Comparison of ENCODE assay signal across 25 cellular contexts in genomic region chr17:57640079-57640478, GRCh38.
"Had no signal": no experiment of that assay in that cellular context is flagged by ENCODE, and none has a peak within 500 bp of the region (broad histone marks: within the 10 kb centered on the region; RNA-seq: fewer than 3 reads in every experiment).

No MANE protein-coding gene starts in this region.

- H3K27ac ChIP-seq: left ventricle myocardium inferior, neural progenitor cell, neutrophil, ovary, right atrium auricular region, right lobe of liver, thyroid gland, transverse colon, upper lobe of left lung, vagina had no signal

- H3K36me3 ChIP-seq: neural progenitor cell, neutrophil, ovary, right atrium auricular region, right lobe of liver, thyroid gland, transverse colon, upper lobe of left lung, vagina had no signal

- DNase-seq: islet precursor cell; left ventricle myocardium inferior; naive thymus-derived CD8-positive, alpha-beta T cell; occipital lobe; ovary; right lobe of liver; stimulated activated CD4-positive, alpha-beta T cell treated with anti-CD3 and anti-CD28 coated beads, Interleukin-1b, Interleukin-23, amount 100 ng/mL, for 48 hours; stimulated activated CD4-positive, alpha-beta T cell treated with anti-CD3 and anti-CD28 coated beads, Interleukin-2, amount 100 ng/mL, for 48 hours; stimulated activated CD4-positive, alpha-beta T cell treated with anti-CD3 and anti-CD28 coated beads, Interleukin-4, amount 100 ng/mL, for 4 hours; stimulated activated CD8-positive, alpha-beta memory T cell treated with anti-CD3 and anti-CD28 coated beads, Interleukin-4, amount 100 ng/mL, for 48 hours; stimulated activated naive CD4-positive, alpha-beta T cell treated with Interleukin-2 at 50 U/mL for 16 hours; stimulated activated naive CD8-positive, alpha-beta T cell treated with anti-CD3 and anti-CD28 coated beads, Interleukin-15, amount 100 ng/mL, for 72 hours; substantia nigra; thyroid gland; transverse colon; upper lobe of left lung had no signal

- H3K4me3 ChIP-seq: left ventricle myocardium inferior, lung, neural progenitor cell, ovary, right atrium auricular region, right lobe of liver, smooth muscle cell, thyroid gland, transverse colon, upper lobe of left lung, vagina had no signal

- H3K4me1 Mint-ChIP-seq: stimulated activated naive CD8-positive, alpha-beta T cell treated with anti-CD3 and anti-CD28 coated beads, Interleukin-15, amount 100 ng/mL, for 72 hours had no signal

- H3K27me3 Mint-ChIP-seq: naive thymus-derived CD8-positive, alpha-beta T cell; progenitor cell of endocrine pancreas; stimulated activated memory B cell treated with anti-CD40 and anti-IgM and Interleukin-4, amounts not matched to agents 10 μg/mL and 1 μg/mL and 100 μg/mL, for 72 hours; stimulated activated naive CD8-positive, alpha-beta T cell treated with anti-CD3 and anti-CD28 coated beads, Interleukin-15, amount 100 ng/mL, for 72 hours had no signal

- H3K27me3 ChIP-seq: neural progenitor cell, neutrophil, ovary, right atrium auricular region, right lobe of liver, thyroid gland, transverse colon, upper lobe of left lung, vagina had no signal

- H3K9me3 Mint-ChIP-seq: naive thymus-derived CD8-positive, alpha-beta T cell; nephron; neural progenitor cell; stimulated activated memory B cell treated with anti-CD40 and anti-IgM and Interleukin-4, amounts not matched to agents 10 μg/mL and 1 μg/mL and 100 μg/mL, for 72 hours; stimulated activated naive CD8-positive, alpha-beta T cell treated with anti-CD3 and anti-CD28 coated beads, Interleukin-15, amount 100 ng/mL, for 72 hours had no signal

- ATAC-seq: naive thymus-derived CD8-positive, alpha-beta T cell; right lobe of liver; stimulated activated memory B cell treated with anti-CD40 and anti-IgM and Interleukin-4, amounts not matched to agents 10 μg/mL and 1 μg/mL and 100 μg/mL, for 72 hours; stimulated activated naive CD8-positive, alpha-beta T cell treated with anti-CD3 and anti-CD28 coated beads, Interleukin-15, amount 100 ng/mL, for 72 hours had no signal

- H3K4me3 Mint-ChIP-seq: naive thymus-derived CD8-positive, alpha-beta T cell; nephron; neural progenitor cell; stimulated activated memory B cell treated with anti-CD40 and anti-IgM and Interleukin-4, amounts not matched to agents 10 μg/mL and 1 μg/mL and 100 μg/mL, for 72 hours; stimulated activated naive CD8-positive, alpha-beta T cell treated with anti-CD3 and anti-CD28 coated beads, Interleukin-15, amount 100 ng/mL, for 72 hours had no signal

- H3K27ac Mint-ChIP-seq: nephron; neural progenitor cell; progenitor cell of endocrine pancreas; stimulated activated memory B cell treated with anti-CD40 and anti-IgM and Interleukin-4, amounts not matched to agents 10 μg/mL and 1 μg/mL and 100 μg/mL, for 72 hours had no signal

- H3K4me1 ChIP-seq: left ventricle myocardium inferior, right atrium auricular region, right lobe of liver, transverse colon, upper lobe of left lung, vagina had no signal

- H3K9me3 ChIP-seq: left ventricle myocardium inferior, neutrophil, ovary, right atrium auricular region, right lobe of liver, thyroid gland, transverse colon, upper lobe of left lung, vagina had no signal

- H3K9ac ChIP-seq: neural progenitor cell had no signal
